In the genomic region with DNA sequence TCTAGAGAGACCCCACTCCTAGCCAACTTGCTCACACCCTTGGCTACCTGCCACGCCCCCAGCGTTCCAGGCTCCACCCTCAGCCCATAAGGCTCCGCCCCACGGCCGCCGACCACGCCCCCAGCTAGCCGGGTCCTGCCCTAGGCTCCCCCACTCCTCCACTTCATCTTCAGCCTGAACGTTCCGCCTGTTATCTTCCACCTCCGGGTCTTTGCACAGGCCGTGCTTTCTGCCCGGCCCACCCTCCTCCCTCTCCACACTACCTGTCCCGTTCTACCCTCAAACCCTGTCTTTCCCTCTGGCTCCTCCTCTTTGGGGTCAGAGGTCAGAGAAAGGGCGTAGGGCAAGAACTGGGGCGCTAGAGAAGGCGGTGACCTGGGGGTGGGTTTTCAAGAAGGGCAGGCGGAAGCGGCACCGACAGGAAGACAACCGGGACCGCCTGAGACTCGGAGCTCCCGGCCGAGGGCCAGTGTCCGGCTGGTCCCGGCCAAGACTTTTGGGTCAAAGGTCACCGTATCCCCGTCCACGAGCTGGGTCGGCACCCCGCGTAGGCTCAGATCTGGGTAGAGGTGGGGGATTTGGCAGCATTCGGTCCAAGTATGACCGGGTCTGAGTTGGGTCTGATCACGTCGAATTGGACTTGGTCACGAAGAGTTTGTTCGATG, we compare ENCODE assay signal across 1 cellular context.
TF ChIP-seq lines count a peak whose summit lies in the region.

No MANE protein-coding gene starts in this region.

TF ChIP-seq in K562, 482 proteins besides CTCF, POLR2A, EP300 and RAD21 (continued from another document and continues in another):
- TF ChIP-seq, protein P1, sequence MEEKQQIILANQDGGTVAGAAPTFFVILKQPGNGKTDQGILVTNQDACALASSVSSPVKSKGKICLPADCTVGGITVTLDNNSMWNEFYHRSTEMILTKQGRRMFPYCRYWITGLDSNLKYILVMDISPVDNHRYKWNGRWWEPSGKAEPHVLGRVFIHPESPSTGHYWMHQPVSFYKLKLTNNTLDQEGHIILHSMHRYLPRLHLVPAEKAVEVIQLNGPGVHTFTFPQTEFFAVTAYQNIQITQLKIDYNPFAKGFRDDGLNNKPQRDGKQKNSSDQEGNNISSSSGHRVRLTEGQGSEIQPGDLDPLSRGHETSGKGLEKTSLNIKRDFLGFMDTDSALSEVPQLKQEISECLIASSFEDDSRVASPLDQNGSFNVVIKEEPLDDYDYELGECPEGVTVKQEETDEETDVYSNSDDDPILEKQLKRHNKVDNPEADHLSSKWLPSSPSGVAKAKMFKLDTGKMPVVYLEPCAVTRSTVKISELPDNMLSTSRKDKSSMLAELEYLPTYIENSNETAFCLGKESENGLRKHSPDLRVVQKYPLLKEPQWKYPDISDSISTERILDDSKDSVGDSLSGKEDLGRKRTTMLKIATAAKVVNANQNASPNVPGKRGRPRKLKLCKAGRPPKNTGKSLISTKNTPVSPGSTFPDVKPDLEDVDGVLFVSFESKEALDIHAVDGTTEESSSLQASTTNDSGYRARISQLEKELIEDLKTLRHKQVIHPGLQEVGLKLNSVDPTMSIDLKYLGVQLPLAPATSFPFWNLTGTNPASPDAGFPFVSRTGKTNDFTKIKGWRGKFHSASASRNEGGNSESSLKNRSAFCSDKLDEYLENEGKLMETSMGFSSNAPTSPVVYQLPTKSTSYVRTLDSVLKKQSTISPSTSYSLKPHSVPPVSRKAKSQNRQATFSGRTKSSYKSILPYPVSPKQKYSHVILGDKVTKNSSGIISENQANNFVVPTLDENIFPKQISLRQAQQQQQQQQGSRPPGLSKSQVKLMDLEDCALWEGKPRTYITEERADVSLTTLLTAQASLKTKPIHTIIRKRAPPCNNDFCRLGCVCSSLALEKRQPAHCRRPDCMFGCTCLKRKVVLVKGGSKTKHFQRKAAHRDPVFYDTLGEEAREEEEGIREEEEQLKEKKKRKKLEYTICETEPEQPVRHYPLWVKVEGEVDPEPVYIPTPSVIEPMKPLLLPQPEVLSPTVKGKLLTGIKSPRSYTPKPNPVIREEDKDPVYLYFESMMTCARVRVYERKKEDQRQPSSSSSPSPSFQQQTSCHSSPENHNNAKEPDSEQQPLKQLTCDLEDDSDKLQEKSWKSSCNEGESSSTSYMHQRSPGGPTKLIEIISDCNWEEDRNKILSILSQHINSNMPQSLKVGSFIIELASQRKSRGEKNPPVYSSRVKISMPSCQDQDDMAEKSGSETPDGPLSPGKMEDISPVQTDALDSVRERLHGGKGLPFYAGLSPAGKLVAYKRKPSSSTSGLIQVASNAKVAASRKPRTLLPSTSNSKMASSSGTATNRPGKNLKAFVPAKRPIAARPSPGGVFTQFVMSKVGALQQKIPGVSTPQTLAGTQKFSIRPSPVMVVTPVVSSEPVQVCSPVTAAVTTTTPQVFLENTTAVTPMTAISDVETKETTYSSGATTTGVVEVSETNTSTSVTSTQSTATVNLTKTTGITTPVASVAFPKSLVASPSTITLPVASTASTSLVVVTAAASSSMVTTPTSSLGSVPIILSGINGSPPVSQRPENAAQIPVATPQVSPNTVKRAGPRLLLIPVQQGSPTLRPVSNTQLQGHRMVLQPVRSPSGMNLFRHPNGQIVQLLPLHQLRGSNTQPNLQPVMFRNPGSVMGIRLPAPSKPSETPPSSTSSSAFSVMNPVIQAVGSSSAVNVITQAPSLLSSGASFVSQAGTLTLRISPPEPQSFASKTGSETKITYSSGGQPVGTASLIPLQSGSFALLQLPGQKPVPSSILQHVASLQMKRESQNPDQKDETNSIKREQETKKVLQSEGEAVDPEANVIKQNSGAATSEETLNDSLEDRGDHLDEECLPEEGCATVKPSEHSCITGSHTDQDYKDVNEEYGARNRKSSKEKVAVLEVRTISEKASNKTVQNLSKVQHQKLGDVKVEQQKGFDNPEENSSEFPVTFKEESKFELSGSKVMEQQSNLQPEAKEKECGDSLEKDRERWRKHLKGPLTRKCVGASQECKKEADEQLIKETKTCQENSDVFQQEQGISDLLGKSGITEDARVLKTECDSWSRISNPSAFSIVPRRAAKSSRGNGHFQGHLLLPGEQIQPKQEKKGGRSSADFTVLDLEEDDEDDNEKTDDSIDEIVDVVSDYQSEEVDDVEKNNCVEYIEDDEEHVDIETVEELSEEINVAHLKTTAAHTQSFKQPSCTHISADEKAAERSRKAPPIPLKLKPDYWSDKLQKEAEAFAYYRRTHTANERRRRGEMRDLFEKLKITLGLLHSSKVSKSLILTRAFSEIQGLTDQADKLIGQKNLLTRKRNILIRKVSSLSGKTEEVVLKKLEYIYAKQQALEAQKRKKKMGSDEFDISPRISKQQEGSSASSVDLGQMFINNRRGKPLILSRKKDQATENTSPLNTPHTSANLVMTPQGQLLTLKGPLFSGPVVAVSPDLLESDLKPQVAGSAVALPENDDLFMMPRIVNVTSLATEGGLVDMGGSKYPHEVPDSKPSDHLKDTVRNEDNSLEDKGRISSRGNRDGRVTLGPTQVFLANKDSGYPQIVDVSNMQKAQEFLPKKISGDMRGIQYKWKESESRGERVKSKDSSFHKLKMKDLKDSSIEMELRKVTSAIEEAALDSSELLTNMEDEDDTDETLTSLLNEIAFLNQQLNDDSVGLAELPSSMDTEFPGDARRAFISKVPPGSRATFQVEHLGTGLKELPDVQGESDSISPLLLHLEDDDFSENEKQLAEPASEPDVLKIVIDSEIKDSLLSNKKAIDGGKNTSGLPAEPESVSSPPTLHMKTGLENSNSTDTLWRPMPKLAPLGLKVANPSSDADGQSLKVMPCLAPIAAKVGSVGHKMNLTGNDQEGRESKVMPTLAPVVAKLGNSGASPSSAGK (IDR thresholded peaks at IDR 0.05), result no peak
- TF ChIP-seq ZEB2 (IDR thresholded peaks at IDR 0.05), result peak; percentile 92
- TF ChIP-seq, protein P2, sequence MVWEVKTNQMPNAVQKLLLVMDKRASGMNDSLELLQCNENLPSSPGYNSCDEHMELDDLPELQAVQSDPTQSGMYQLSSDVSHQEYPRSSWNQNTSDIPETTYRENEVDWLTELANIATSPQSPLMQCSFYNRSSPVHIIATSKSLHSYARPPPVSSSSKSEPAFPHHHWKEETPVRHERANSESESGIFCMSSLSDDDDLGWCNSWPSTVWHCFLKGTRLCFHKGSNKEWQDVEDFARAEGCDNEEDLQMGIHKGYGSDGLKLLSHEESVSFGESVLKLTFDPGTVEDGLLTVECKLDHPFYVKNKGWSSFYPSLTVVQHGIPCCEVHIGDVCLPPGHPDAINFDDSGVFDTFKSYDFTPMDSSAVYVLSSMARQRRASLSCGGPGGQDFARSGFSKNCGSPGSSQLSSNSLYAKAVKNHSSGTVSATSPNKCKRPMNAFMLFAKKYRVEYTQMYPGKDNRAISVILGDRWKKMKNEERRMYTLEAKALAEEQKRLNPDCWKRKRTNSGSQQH (CRISPR knock-in tag; IDR thresholded peaks at IDR 0.05), result peak; percentile 83
- no peak for TF ChIP-seq ESRRB (CRISPR knock-in tag; IDR thresholded peaks at IDR 0.05; ENCODE audit: borderline replicate concordance)
- TF ChIP-seq, protein P3, sequence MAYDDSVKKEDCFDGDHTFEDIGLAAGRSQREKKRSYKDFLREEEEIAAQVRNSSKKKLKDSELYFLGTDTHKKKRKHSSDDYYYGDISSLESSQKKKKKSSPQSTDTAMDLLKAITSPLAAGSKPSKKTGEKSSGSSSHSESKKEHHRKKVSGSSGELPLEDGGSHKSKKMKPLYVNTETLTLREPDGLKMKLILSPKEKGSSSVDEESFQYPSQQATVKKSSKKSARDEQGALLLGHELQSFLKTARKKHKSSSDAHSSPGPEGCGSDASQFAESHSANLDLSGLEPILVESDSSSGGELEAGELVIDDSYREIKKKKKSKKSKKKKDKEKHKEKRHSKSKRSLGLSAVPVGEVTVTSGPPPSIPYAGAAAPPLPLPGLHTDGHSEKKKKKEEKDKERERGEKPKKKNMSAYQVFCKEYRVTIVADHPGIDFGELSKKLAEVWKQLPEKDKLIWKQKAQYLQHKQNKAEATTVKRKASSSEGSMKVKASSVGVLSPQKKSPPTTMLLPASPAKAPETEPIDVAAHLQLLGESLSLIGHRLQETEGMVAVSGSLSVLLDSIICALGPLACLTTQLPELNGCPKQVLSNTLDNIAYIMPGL (CRISPR knock-in tag; IDR thresholded peaks at IDR 0.05), result peak; percentile 88; the same call in 1 of the 2 replicates
- TF ChIP-seq HDAC2 (IDR thresholded peaks at IDR 0.05), result peak; percentile 95
- TF ChIP-seq MEF2A (IDR thresholded peaks at IDR 0.05; ENCODE audit: control insufficient read depth, low read depth, low read length), result 0 out of 2 replicates have a peak, but pooled peaks have one; percentile 8
- TF ChIP-seq, protein P4, sequence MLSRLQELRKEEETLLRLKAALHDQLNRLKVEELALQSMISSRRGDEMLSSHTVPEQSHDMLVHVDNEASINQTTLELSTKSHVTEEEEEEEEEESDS (CRISPR knock-in tag; IDR thresholded peaks at IDR 0.05), result no peak
- TF ChIP-seq ZNF165 (CRISPR knock-in tag; IDR thresholded peaks at IDR 0.05; ENCODE audit: borderline replicate concordance), result no peak
- TF ChIP-seq FOXA1 (IDR thresholded peaks at IDR 0.05; ENCODE audit: borderline replicate concordance), result no peak
- TF ChIP-seq, protein P5, sequence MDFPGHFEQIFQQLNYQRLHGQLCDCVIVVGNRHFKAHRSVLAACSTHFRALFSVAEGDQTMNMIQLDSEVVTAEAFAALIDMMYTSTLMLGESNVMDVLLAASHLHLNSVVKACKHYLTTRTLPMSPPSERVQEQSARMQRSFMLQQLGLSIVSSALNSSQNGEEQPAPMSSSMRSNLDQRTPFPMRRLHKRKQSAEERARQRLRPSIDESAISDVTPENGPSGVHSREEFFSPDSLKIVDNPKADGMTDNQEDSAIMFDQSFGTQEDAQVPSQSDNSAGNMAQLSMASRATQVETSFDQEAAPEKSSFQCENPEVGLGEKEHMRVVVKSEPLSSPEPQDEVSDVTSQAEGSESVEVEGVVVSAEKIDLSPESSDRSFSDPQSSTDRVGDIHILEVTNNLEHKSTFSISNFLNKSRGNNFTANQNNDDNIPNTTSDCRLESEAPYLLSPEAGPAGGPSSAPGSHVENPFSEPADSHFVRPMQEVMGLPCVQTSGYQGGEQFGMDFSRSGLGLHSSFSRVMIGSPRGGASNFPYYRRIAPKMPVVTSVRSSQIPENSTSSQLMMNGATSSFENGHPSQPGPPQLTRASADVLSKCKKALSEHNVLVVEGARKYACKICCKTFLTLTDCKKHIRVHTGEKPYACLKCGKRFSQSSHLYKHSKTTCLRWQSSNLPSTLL (IDR thresholded peaks at IDR 0.05), result no peak
- TF ChIP-seq, protein P6, sequence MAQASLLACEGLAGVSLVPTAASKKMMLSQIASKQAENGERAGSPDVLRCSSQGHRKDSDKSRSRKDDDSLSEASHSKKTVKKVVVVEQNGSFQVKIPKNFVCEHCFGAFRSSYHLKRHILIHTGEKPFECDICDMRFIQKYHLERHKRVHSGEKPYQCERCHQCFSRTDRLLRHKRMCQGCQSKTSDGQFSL (CRISPR knock-in tag; IDR thresholded peaks at IDR 0.05), result peak; percentile 100
- TF ChIP-seq, protein P6 (tag; IDR thresholded peaks at IDR 0.05), result peak in 1 of 2 experiments; percentile 88; a peak in 2 of 4 replicates
- TF ChIP-seq, protein P7, sequence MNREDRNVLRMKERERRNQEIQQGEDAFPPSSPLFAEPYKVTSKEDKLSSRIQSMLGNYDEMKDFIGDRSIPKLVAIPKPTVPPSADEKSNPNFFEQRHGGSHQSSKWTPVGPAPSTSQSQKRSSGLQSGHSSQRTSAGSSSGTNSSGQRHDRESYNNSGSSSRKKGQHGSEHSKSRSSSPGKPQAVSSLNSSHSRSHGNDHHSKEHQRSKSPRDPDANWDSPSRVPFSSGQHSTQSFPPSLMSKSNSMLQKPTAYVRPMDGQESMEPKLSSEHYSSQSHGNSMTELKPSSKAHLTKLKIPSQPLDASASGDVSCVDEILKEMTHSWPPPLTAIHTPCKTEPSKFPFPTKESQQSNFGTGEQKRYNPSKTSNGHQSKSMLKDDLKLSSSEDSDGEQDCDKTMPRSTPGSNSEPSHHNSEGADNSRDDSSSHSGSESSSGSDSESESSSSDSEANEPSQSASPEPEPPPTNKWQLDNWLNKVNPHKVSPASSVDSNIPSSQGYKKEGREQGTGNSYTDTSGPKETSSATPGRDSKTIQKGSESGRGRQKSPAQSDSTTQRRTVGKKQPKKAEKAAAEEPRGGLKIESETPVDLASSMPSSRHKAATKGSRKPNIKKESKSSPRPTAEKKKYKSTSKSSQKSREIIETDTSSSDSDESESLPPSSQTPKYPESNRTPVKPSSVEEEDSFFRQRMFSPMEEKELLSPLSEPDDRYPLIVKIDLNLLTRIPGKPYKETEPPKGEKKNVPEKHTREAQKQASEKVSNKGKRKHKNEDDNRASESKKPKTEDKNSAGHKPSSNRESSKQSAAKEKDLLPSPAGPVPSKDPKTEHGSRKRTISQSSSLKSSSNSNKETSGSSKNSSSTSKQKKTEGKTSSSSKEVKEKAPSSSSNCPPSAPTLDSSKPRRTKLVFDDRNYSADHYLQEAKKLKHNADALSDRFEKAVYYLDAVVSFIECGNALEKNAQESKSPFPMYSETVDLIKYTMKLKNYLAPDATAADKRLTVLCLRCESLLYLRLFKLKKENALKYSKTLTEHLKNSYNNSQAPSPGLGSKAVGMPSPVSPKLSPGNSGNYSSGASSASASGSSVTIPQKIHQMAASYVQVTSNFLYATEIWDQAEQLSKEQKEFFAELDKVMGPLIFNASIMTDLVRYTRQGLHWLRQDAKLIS (CRISPR knock-in tag; IDR thresholded peaks at IDR 0.05), result no peak
- no peak for TF ChIP-seq PYGO2 (tag; IDR thresholded peaks at IDR 0.05)
- TF ChIP-seq DPF2 (IDR thresholded peaks at IDR 0.05), result peak; percentile 89
- TF ChIP-seq ZNF561 (CRISPR knock-in tag; conservative IDR thresholded peaks at IDR 0.05), result no peak
- no peak for TF ChIP-seq ETS2 (tag; IDR thresholded peaks at IDR 0.05; ENCODE audit: borderline replicate concordance, poor library complexity, severe bottlenecking)
- TF ChIP-seq SMAD4 (CRISPR knock-in tag; conservative IDR thresholded peaks at IDR 0.05), result peak; percentile 82
- TF ChIP-seq, protein P8, sequence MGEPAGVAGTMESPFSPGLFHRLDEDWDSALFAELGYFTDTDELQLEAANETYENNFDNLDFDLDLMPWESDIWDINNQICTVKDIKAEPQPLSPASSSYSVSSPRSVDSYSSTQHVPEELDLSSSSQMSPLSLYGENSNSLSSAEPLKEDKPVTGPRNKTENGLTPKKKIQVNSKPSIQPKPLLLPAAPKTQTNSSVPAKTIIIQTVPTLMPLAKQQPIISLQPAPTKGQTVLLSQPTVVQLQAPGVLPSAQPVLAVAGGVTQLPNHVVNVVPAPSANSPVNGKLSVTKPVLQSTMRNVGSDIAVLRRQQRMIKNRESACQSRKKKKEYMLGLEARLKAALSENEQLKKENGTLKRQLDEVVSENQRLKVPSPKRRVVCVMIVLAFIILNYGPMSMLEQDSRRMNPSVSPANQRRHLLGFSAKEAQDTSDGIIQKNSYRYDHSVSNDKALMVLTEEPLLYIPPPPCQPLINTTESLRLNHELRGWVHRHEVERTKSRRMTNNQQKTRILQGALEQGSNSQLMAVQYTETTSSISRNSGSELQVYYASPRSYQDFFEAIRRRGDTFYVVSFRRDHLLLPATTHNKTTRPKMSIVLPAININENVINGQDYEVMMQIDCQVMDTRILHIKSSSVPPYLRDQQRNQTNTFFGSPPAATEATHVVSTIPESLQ (CRISPR knock-in tag; IDR thresholded peaks at IDR 0.05), result no peak
- no peak for TF ChIP-seq ZNF212 (CRISPR knock-in tag; IDR thresholded peaks at IDR 0.05)
- TF ChIP-seq U2AF2 (optimal IDR thresholded peaks at IDR 0.05; ENCODE audit: low read depth, low read length), result no peak
